In genomic region chr1:240970253-240970652, GRCh38 we compare ENCODE assay signal across 23 cellular contexts.
DNase-seq lines count a peak whose midpoint lies in the region; FAIRE-seq and TF ChIP-seq lines count a peak whose summit lies in the region.
"Had no signal": no experiment of that assay in that cellular context is flagged by ENCODE, and none has a peak within 500 bp of the region (broad histone marks: within the 10 kb centered on the region; RNA-seq: fewer than 3 reads in every experiment).

No MANE protein-coding gene starts in this region.

- H2BK20ac ChIP-seq in H1 (ENCODE audit: low read length) = peak overlapping the region; percentile 88; the same call in 1 of the 2 replicates

- H3K36me3 ChIP-seq in HEK293 (ENCODE audit: control insufficient read depth in 2 of 2, insufficient read depth in 1 of 2, low read length in 2 of 2) (no peaks in the 10 kb centered on the region), H1 (ENCODE audit: control insufficient read depth in 2 of 4, insufficient read depth in 4 of 4, low read length in 3 of 4) (no peaks in the 10 kb centered on the region), iPS-20b (ENCODE audit: insufficient read depth, low read depth, low read length) (no peaks in the 10 kb centered on the region), testis (ENCODE audit: low read depth, missing control alignments) (no peaks in the 10 kb centered on the region)
- H3K36me3 ChIP-seq: BE2C, BLaER1 had no signal

- no peak overlapping the region for H3K14ac ChIP-seq in H1 (ENCODE audit: insufficient read length)

- H3K4me1 ChIP-seq in HEK293 (ENCODE audit: control insufficient read depth, insufficient read depth, low read length) (no peaks in the 10 kb centered on the region), H1 (replicated peaks in 1 of 4; ENCODE audit: control insufficient read depth in 3 of 4, insufficient read depth in 4 of 4, low read length in 3 of 4) (peaks cover 0 to 7% (median 3%) of the 10 kb centered on the region in 4 experiments; a peak in 3 of 7 replicates), iPS-20b (ENCODE audit: insufficient read depth, low read length) (peaks cover 18% of the 10 kb centered on the region; the same call in 1 of the 2 replicates), testis (no peaks in the 10 kb centered on the region)
- H3K4me1 ChIP-seq: BE2C, BLaER1, Caco-2 had no signal

- no peaks in the 10 kb centered on the region for H3K9me3 Mint-ChIP-seq in activated CD4-positive, alpha-beta T cell treated with anti-CD3 and anti-CD28 coated beads, Interleukin-2, amount 10 ng/mL, durations not matched to agents 24 days and 14 days

- POLR2A ChIA-PET in HEK293 (lab: Yijun Ruan, JAX) (no interaction called here), H1 (lab: Charles Lee; ENCODE audit: partially characterized antibody) (interaction anchor here (1.0 kb wide), 1 partner anchor 16 kb away, joined by 3 read pairs; no protein-coding TSS in a partner anchor)

- intact Hi-C loops in testis (cut with DNase I; ENCODE audit: low total_unique reads) = no loop called here
- intact Hi-C loops in activated CD4-positive, alpha-beta T cell treated with anti-CD3 and anti-CD28 coated beads, Interleukin-2, amount 10 ng/mL, durations not matched to agents 24 days and 14 days (cut with micrococcal nuclease) = no loop called here

- no peak for TF ChIP-seq CTCF in HEK293 (tag by site-specific recombination; IDR thresholded peaks at IDR 0.05)
- no peak for TF ChIP-seq CTCF in H1 (IDR thresholded peaks at IDR 0.05; ENCODE audit: control extremely low read depth in 1 of 3, insufficient read depth in 1 of 3, low read depth in 1 of 3, low read length in 3 of 3)
- TF ChIP-seq CTCF in testis (IDR thresholded peaks at IDR 0.05) = no peak

- H2AFZ ChIP-seq in H1 (ENCODE audit: low read length) = no peak overlapping the region

- TF ChIP-seq POLR2A in H1 (IDR thresholded peaks at IDR 0.05; ENCODE audit: control extremely low read depth in 1 of 2, low read depth in 2 of 2, low read length in 2 of 2) (no peak), testis (IDR thresholded peaks at IDR 0.05) (no peak)

- H3K27ac ChIP-seq in HEK293 (ENCODE audit: extremely low read depth, low read depth, low read length) (no peak overlapping the region), H1 (ENCODE audit: low read depth, low read length) (no peak overlapping the region), iPS-20b (ENCODE audit: low read length) (no peak overlapping the region), testis (no peak overlapping the region)
- H3K27ac ChIP-seq: BLaER1 had no signal

- H4K8ac ChIP-seq in H1 (ENCODE audit: extremely low read depth, insufficient read depth, low read length) = no peak overlapping the region

- H3K56ac ChIP-seq in H1 (replicated peaks; ENCODE audit: insufficient read length, low read depth, low read length) = no peak overlapping the region

- WGBS in H1 (ENCODE audit: extremely low coverage in 1 of 2, insufficient coverage in 1 of 2, insufficient read length in 1 of 2, insufficient replicate concordance in 2 of 2, low coverage in 1 of 2, low lambda C conversion rate in 2 of 2, missing lambda C conversion rate in 1 of 2), 2 experiments = 53% methylated on average over 4 of the region's 4 CpGs; no CpG with 5 or more reads in 1 of the 2 experiments
- WGBS in testis, 2 donors = 71 to 79% methylated on average over 4 of the region's 4 CpGs

- no peaks in the 10 kb centered on the region for H3K23me2 ChIP-seq in H1 (ENCODE audit: low read depth, low read length)

- no peaks in the 10 kb centered on the region for H3K4me1 Mint-ChIP-seq in activated CD4-positive, alpha-beta T cell treated with anti-CD3 and anti-CD28 coated beads, Interleukin-2, amount 10 ng/mL, durations not matched to agents 24 days and 14 days
- H3K4me1 Mint-ChIP-seq: CD14-positive monocyte; CD4-positive, alpha-beta memory T cell; CD4-positive, CD25-positive, alpha-beta regulatory T cell; CD8-positive, alpha-beta memory T cell had no signal

- no peaks in the 10 kb centered on the region for H3K9me3 ChIP-seq in HEK293 (ENCODE audit: control insufficient read depth, insufficient read depth, low read depth, low read length)
- no peaks in the 10 kb centered on the region for H3K9me3 ChIP-seq in H1 (ENCODE audit: insufficient read depth in 2 of 2, low read depth in 1 of 2, low read length in 1 of 2)
- H3K9me3 ChIP-seq in iPS-20b (ENCODE audit: insufficient read depth, low read depth, low read length) = no peaks in the 10 kb centered on the region
- H3K9me3 ChIP-seq in testis = no peaks in the 10 kb centered on the region
- H3K9me3 ChIP-seq: BE2C, BLaER1, Caco-2 had no signal

- H2BK120ac ChIP-seq in H1 (replicated peaks; ENCODE audit: low read depth, low read length) = no peak overlapping the region

- no peaks in the 10 kb centered on the region for H3K79me1 ChIP-seq in H1 (ENCODE audit: low read depth, low read length)

- H2BK15ac ChIP-seq in H1 (ENCODE audit: low read length) = no peak overlapping the region

- no peak for TF ChIP-seq EP300 in H1 (IDR thresholded peaks at IDR 0.05; ENCODE audit: borderline replicate concordance in 1 of 2, low read depth in 2 of 2, low read length in 2 of 2)

- H3K4ac ChIP-seq in H1 (replicated peaks; ENCODE audit: insufficient read length, low read depth, low read length) = no peak overlapping the region

- no peak overlapping the region for H2BK12ac ChIP-seq in H1 (ENCODE audit: low read depth, low read length)

- CTCF ChIA-PET in HEK293 (lab: Yijun Ruan, JAX) = interaction anchor here (0.6 to 1.2 kb wide), 2 partner anchors 10 to 238 kb away, joined by 3 read pairs; no protein-coding TSS in a partner anchor
- CTCF ChIA-PET in H1 (lab: Charles Lee; ENCODE audit: partially characterized antibody) = interaction anchor here (0.6 to 2.0 kb wide), 6 partner anchors 9 to 299 kb away, joined by 3 to 8 read pairs (median 4); no protein-coding TSS in a partner anchor

- H3K36me3 Mint-ChIP-seq in activated CD4-positive, alpha-beta T cell treated with anti-CD3 and anti-CD28 coated beads, Interleukin-2, amount 10 ng/mL, durations not matched to agents 24 days and 14 days (ENCODE audit: low read depth) = no peaks in the 10 kb centered on the region
- H3K36me3 Mint-ChIP-seq: CD14-positive monocyte; CD4-positive, alpha-beta memory T cell; CD4-positive, CD25-positive, alpha-beta regulatory T cell; CD8-positive, alpha-beta memory T cell had no signal

- no peak overlapping the region for H3K18ac ChIP-seq in H1 (ENCODE audit: extremely low read depth, low read length)

- no peak overlapping the region for H4K91ac ChIP-seq in H1 (replicated peaks; ENCODE audit: insufficient read length, low read length)

- no peak overlapping the region for H3K27ac Mint-ChIP-seq in activated CD4-positive, alpha-beta T cell treated with anti-CD3 and anti-CD28 coated beads, Interleukin-2, amount 10 ng/mL, durations not matched to agents 24 days and 14 days
- H3K27ac Mint-ChIP-seq: CD4-positive, alpha-beta memory T cell; CD4-positive, CD25-positive, alpha-beta regulatory T cell; CD8-positive, alpha-beta memory T cell had no signal

- H4K5ac ChIP-seq in H1 (ENCODE audit: insufficient read length, low read depth, low read length) = no peak overlapping the region

- no peak overlapping the region; the same call in 1 of the 2 replicates for H2BK5ac ChIP-seq in H1 (ENCODE audit: low read depth, low read length)

- no peak overlapping the region for H3K4me3 Mint-ChIP-seq in activated CD4-positive, alpha-beta T cell treated with anti-CD3 and anti-CD28 coated beads, Interleukin-2, amount 10 ng/mL, durations not matched to agents 24 days and 14 days
- H3K4me3 Mint-ChIP-seq: CD14-positive monocyte; CD4-positive, alpha-beta memory T cell; CD4-positive, CD25-positive, alpha-beta regulatory T cell; CD8-positive, alpha-beta memory T cell had no signal

- no peaks in the 10 kb centered on the region for H3K27me3 Mint-ChIP-seq in activated CD4-positive, alpha-beta T cell treated with anti-CD3 and anti-CD28 coated beads, Interleukin-2, amount 10 ng/mL, durations not matched to agents 24 days and 14 days
- H3K27me3 Mint-ChIP-seq: CD4-positive, alpha-beta memory T cell; CD4-positive, CD25-positive, alpha-beta regulatory T cell; CD8-positive, alpha-beta memory T cell had no signal

- no peaks in the 10 kb centered on the region for H3K79me2 ChIP-seq in H1 (ENCODE audit: control insufficient read depth in 1 of 2, insufficient read depth in 2 of 2, low read length in 2 of 2)

- H2AK5ac ChIP-seq in H1 (ENCODE audit: low read depth, low read length) = no peak overlapping the region

- no peak for TF ChIP-seq RAD21 in H1 (IDR thresholded peaks at IDR 0.05 in 1 of 2, conservative IDR thresholded peaks at IDR 0.05 in 1 of 2; ENCODE audit: low read depth in 2 of 2, low read length in 2 of 2)

- no peaks in the 10 kb centered on the region for H4K20me1 ChIP-seq in H1 (replicated peaks in 1 of 2; ENCODE audit: control insufficient read depth in 1 of 2, insufficient read depth in 2 of 2, low read length in 2 of 2)
- H4K20me1 ChIP-seq: BLaER1 had no signal

- H3K4me2 ChIP-seq in H1 (ENCODE audit: insufficient read depth in 1 of 2, low read depth in 2 of 2, low read length in 2 of 2) = no peak overlapping the region
- H3K4me2 ChIP-seq: BLaER1 had no signal

- H3K9ac ChIP-seq in H1 (replicated peaks in 1 of 4; ENCODE audit: extremely low read depth in 1 of 4, low read depth in 3 of 4, low read length in 3 of 4) (no peak overlapping the region), iPS-20b (ENCODE audit: low read depth, low read length) (no peak overlapping the region)
- H3K9ac ChIP-seq: BLaER1 had no signal

- H3K4me3 ChIP-seq in HEK293 (ENCODE audit: low read depth, low read length) (no peak overlapping the region), H1 (ENCODE audit: extremely low read depth in 1 of 4, insufficient read depth in 2 of 4, low read depth in 3 of 4, low read length in 4 of 4) (no peak overlapping the region), iPS-20b (ENCODE audit: low read length) (peak overlapping the region; percentile 41; the same call in 1 of the 2 replicates), testis (no peak overlapping the region)
- H3K4me3 ChIP-seq: BLaER1 had no signal

- no peak overlapping the region for H3K23ac ChIP-seq in H1 (ENCODE audit: insufficient read length)

- no peak for DNase-seq in H1 (ENCODE audit: low read depth in 1 of 2, low spot score in 2 of 2)
- no peak for DNase-seq in testis
- DNase-seq in COLO829 (ENCODE audit: low spot score) = no peak
- DNase-seq in activated CD4-positive, alpha-beta T cell treated with anti-CD3 and anti-CD28 coated beads, Interleukin-2, amount 10 ng/mL, durations not matched to agents 24 days and 14 days = no peak
- DNase-seq: 8988T; ACHN; BE2C; Caco-2; Calu3; CD4-positive, alpha-beta memory T cell; CD4-positive, CD25-positive, alpha-beta regulatory T cell; CD8-positive, alpha-beta memory T cell; DMS79 treated with DMSO at 0.1 percent for 48 hours; GF-D8 had no signal

- no peak for FAIRE-seq in H1 (lab: Jason Lieb, UNC)
- FAIRE-seq: A204.1, D721Med, G401.6, GM12891, GM19239 had no signal

- no peaks in the 10 kb centered on the region for H3K27me3 ChIP-seq in H1 (replicated peaks in 1 of 4; ENCODE audit: control insufficient read depth in 3 of 4, extremely low read depth in 1 of 4, insufficient read depth in 3 of 4, low read length in 3 of 4)
- no peaks in the 10 kb centered on the region for H3K27me3 ChIP-seq in iPS-20b (ENCODE audit: insufficient read depth, low read length)
- no peaks in the 10 kb centered on the region for H3K27me3 ChIP-seq in testis
- H3K27me3 ChIP-seq: BE2C, BLaER1 had no signal

TF ChIP-seq in H1, 55 proteins besides CTCF, POLR2A, EP300 and RAD21:
- no peak for TF ChIP-seq TAF1 (IDR thresholded peaks at IDR 0.05; ENCODE audit: low read depth, low read length)
TF ChIP-seq in H1: peak in this region for 0.
